1 cellular context compared by ENCODE assay signal in genomic region chrX:71254092-71254941, GRCh38.
TF ChIP-seq lines count a peak whose summit lies in the region.

TSS of gene ZMYM3 (minus strand) at chrX:71254140. CDS start at chrX:71253255, 885 bp downstream.

TF ChIP-seq in H1, 55 proteins besides CTCF, POLR2A, EP300 and RAD21:
- 0 out of 2 replicates have a peak, but pooled peaks have one; percentile 33 for TF ChIP-seq TBP (IDR thresholded peaks at IDR 0.05; ENCODE audit: low read depth, low read length)
- no peak for TF ChIP-seq TCF12 (IDR thresholded peaks at IDR 0.05; ENCODE audit: low read depth, low read length)
- peak; percentile 68; the same call in 1 of the 2 replicates for TF ChIP-seq SP1 (IDR thresholded peaks at IDR 0.05; ENCODE audit: low read depth, low read length)
- peak; percentile 61 for TF ChIP-seq KDM4A (IDR thresholded peaks at IDR 0.05; ENCODE audit: low read depth, low read length, severe bottlenecking)
- TF ChIP-seq BRCA1 (IDR thresholded peaks at IDR 0.05; ENCODE audit: low read depth, low read length), result peak; percentile 79
- TF ChIP-seq PHF8 (conservative IDR thresholded peaks at IDR 0.05; ENCODE audit: low read depth, low read length), result peak; percentile 43; the same call in 1 of the 2 replicates
- TF ChIP-seq KDM5A (IDR thresholded peaks at IDR 0.05; ENCODE audit: low read length), result no peak
- TF ChIP-seq JUN (IDR thresholded peaks at IDR 0.05; ENCODE audit: low read depth, low read length), result no peak
- peak; percentile 44; the same call in 1 of the 2 replicates for TF ChIP-seq TAF1 (IDR thresholded peaks at IDR 0.05; ENCODE audit: low read depth, low read length)
- peak; percentile 35; the same call in 1 of the 2 replicates for TF ChIP-seq USF2 (IDR thresholded peaks at IDR 0.05; ENCODE audit: low read length)
- peak; percentile 37 for TF ChIP-seq TAF7 (optimal IDR thresholded peaks at IDR 0.05; ENCODE audit: borderline replicate concordance, low read depth, low read length)
- TF ChIP-seq CHD2 (IDR thresholded peaks at IDR 0.05; ENCODE audit: low read length), result peak; percentile 93
